Comparison of ENCODE assay signal across 26 cellular contexts in the genomic region with DNA sequence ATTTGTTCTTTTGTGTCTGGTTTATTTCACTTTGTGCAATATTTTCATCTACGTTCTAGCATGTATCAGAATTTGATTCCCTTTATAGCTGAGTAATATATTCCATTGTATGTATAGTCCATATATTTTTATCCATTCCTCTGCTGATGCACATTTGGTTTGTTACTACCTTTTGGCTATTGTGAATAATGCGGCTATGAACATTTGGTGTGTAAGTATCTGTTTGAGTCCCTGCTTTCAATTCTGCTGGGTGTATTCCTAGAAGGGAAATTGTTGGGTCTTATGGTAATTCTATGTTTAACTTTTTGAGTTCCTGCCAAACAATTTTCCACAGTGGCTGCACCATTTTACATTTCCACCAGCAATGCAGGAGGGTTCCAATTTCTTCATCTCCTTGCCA. TPM values are rescaled to one million over a fixed set of nuclear protein-coding genes. Genes with fewer than 3 reads are reported as not detected.
DNase-seq lines count a peak whose midpoint lies in the region; ATAC-seq, FAIRE-seq and TF ChIP-seq lines count a peak whose summit lies in the region.
"Had no signal": no experiment of that assay in that cellular context is flagged by ENCODE, and none has a peak within 500 bp of the region (broad histone marks: within the 10 kb centered on the region; RNA-seq: fewer than 3 reads in every experiment).

No MANE protein-coding gene starts in this region.

- no peaks in the 10 kb centered on the region for H3K36me3 ChIP-seq in GM12878 (ENCODE audit: control insufficient read depth in 2 of 2, insufficient read depth in 2 of 2, low read length in 1 of 2)
- H3K36me3 ChIP-seq: BE2C; BLaER1 treated with 17β-estradiol and CSF1 and Interleukin-3, amounts not matched to agents 10 nM and 100 nM; HAP-1 had no signal

- in situ Hi-C loops in GM12878 (cut with MboI) = no loop called here

- TF ChIP-seq RAD21 in GM12878 (IDR thresholded peaks at IDR 0.05; ENCODE audit: insufficient read depth, low read depth, low read length) = no peak

- H3K4me1 ChIP-seq in GM12878 (ENCODE audit: control insufficient read depth, insufficient read depth, low read length) = peaks cover 11% of the 10 kb centered on the region; the same call in 1 of the 2 replicates
- H3K4me1 ChIP-seq: A549, BE2C, HAP-1 had no signal

- no peak overlapping the region for H3K4me3 Mint-ChIP-seq in activated CD4-positive, alpha-beta T cell treated with anti-CD3 and anti-CD28 coated beads for 36 hours
- peak overlapping the region; percentile 84 for H3K4me3 Mint-ChIP-seq in natural killer cell treated with Interleukin-12 subunit alpha and Interleukin-12 subunit beta and Interleukin-15 and Interleukin-18, amount 100 ng/mL, for 72 hours
- no peak overlapping the region for H3K4me3 Mint-ChIP-seq in natural killer cell
- H3K4me3 Mint-ChIP-seq: CD14-positive monocyte; CD4-positive, alpha-beta T cell; CD8-positive, alpha-beta memory T cell; HFFc6 had no signal

- H3K27me3 ChIP-seq in GM12878 (replicated peaks in 1 of 2; ENCODE audit: control insufficient read depth in 2 of 2, insufficient read depth in 2 of 2, low read length in 1 of 2) = no peaks in the 10 kb centered on the region
- H3K27me3 ChIP-seq: BE2C; BLaER1 treated with 17β-estradiol and CSF1 and Interleukin-3, amounts not matched to agents 10 nM and 100 nM had no signal

- WGBS in GM12878 (ENCODE audit: insufficient coverage, insufficient replicate concordance, low lambda C conversion rate, missing lambda C conversion rate) = 49% methylated on average over 2 of the region's 2 CpGs

- no peak overlapping the region for H3K27ac Mint-ChIP-seq in activated CD4-positive, alpha-beta T cell treated with anti-CD3 and anti-CD28 coated beads for 36 hours
- peak overlapping the region; percentile 3 to 77 for H3K27ac Mint-ChIP-seq in natural killer cell treated with Interleukin-12 subunit alpha and Interleukin-12 subunit beta and Interleukin-15 and Interleukin-18, amount 100 ng/mL, for 72 hours
- no peak overlapping the region for H3K27ac Mint-ChIP-seq in natural killer cell
- H3K27ac Mint-ChIP-seq: CD4-positive, alpha-beta T cell; CD8-positive, alpha-beta memory T cell; HFFc6 had no signal

- peak; percentile 12 for ATAC-seq in activated CD4-positive, alpha-beta T cell treated with anti-CD3 and anti-CD28 coated beads for 36 hours
- peak in 1 of 2 donors; percentile 72 for ATAC-seq in natural killer cell treated with Interleukin-12 subunit alpha and Interleukin-12 subunit beta and Interleukin-15 and Interleukin-18, amount 100 ng/mL, for 72 hours
- ATAC-seq in natural killer cell (no peak), GM12878 (peak; percentile 36; the same call in 1 of the 3 replicates)
- ATAC-seq: A549 had no signal

- FAIRE-seq in GM12878 (lab: Jason Lieb, UNC) = no peak
- FAIRE-seq: A549, D721Med, GM19239, H54 had no signal

- TF ChIP-seq POLR2A in GM12878 (IDR thresholded peaks at IDR 0.05; ENCODE audit: low read depth, low read length) = no peak

- SMC1A ChIA-PET in GM12878 (lab: Charles Lee; ENCODE audit: uncharacterized antibody, unreplicated experiment) = no interaction called here

- no peak overlapping the region for H3K4me3 ChIP-seq in GM12878
- H3K4me3 ChIP-seq: A549; BLaER1 treated with 17β-estradiol and CSF1 and Interleukin-3, amounts not matched to agents 10 nM and 100 nM; HAP-1 had no signal

- no peak for DNase-seq in activated CD4-positive, alpha-beta T cell treated with anti-CD3 and anti-CD28 coated beads for 36 hours
- no peak for DNase-seq in activated CD4-positive, alpha-beta T cell treated with anti-CD3 and anti-CD28 coated beads for 1 hour
- DNase-seq in natural killer cell treated with Interleukin-12 subunit alpha and Interleukin-12 subunit beta and Interleukin-15 and Interleukin-18, amount 100 ng/mL, for 72 hours (ENCODE audit: low spot score) = no peak
- DNase-seq in natural killer cell (no peak), GM12878 (ENCODE audit: low read depth, low spot score) (no peak), DMS53 (lab: John Stamatoyannopoulos, UW) (no peak), NCI-H69 (lab: John Stamatoyannopoulos, UW) (no peak)
- DNase-seq: 8988T; ACHN; AML-193; BE2C; CD4-positive, alpha-beta T cell; CD8-positive, alpha-beta memory T cell; DMS 273 treated with DMSO at 0.1 percent for 48 hours; DMS79 treated with DMSO at 0.1 percent for 48 hours; GF-D8; GOT3; HFFc6 had no signal

- CTCF ChIA-PET in activated CD4-positive, alpha-beta T cell treated with anti-CD3 and anti-CD28 coated beads for 36 hours (lab: Charles Lee) = no interaction called here
- CTCF ChIA-PET in GM12878 (lab: Yijun Ruan, JAX) = no interaction called here

- H3K9ac ChIP-seq in GM12878 (ENCODE audit: control insufficient read depth, insufficient read depth, low read length) = no peak overlapping the region
- H3K9ac ChIP-seq: BLaER1 treated with 17β-estradiol and CSF1 and Interleukin-3, amounts not matched to agents 10 nM and 100 nM had no signal

- H3K4me2 ChIP-seq in GM12878 (ENCODE audit: control insufficient read depth, insufficient read depth) = no peak overlapping the region
- H3K4me2 ChIP-seq: A549; BLaER1 treated with 17β-estradiol and CSF1 and Interleukin-3, amounts not matched to agents 10 nM and 100 nM had no signal

- no peak overlapping the region for H2AFZ ChIP-seq in GM12878 (ENCODE audit: control insufficient read depth, low read depth, low read length)

- RAD21 ChIA-PET in GM12878 (lab: Charles Lee; ENCODE audit: unreplicated experiment) = no interaction called here

- peaks cover 22% of the 10 kb centered on the region for H3K27me3 Mint-ChIP-seq in activated CD4-positive, alpha-beta T cell treated with anti-CD3 and anti-CD28 coated beads for 36 hours
- peaks cover 15 to 31% of the 10 kb centered on the region in 2 donors for H3K27me3 Mint-ChIP-seq in natural killer cell treated with Interleukin-12 subunit alpha and Interleukin-12 subunit beta and Interleukin-15 and Interleukin-18, amount 100 ng/mL, for 72 hours
- H3K27me3 Mint-ChIP-seq in natural killer cell (ENCODE audit: low read depth in 2 of 2) = peaks cover 28 to 40% of the 10 kb centered on the region in 2 donors

- POLR2A ChIA-PET in activated CD4-positive, alpha-beta T cell treated with anti-CD3 and anti-CD28 coated beads for 36 hours (lab: Charles Lee) = no interaction called here
- POLR2A ChIA-PET in GM12878 (lab: Charles Lee) = no interaction called here

- TF ChIP-seq CTCF in natural killer cell (IDR thresholded peaks at IDR 0.05) = no peak
- TF ChIP-seq CTCF in GM12878 (IDR thresholded peaks at IDR 0.05 in 2 of 3, conservative IDR thresholded peaks at IDR 0.05 in 1 of 3; ENCODE audit: control insufficient read depth in 2 of 3, extremely low read depth in 1 of 3, insufficient read depth in 1 of 3, low read depth in 3 of 3, low read length in 3 of 3) = no peak

- no peaks in the 10 kb centered on the region; the same call in 2 of the 3 replicates for H3K9me3 ChIP-seq in GM12878 (replicated peaks; ENCODE audit: control insufficient read depth, insufficient read depth, low read length)
- H3K9me3 ChIP-seq: A549, BE2C, HAP-1 had no signal

- no peak overlapping the region for H3K27ac ChIP-seq in GM12878 (ENCODE audit: control insufficient read depth, insufficient read depth)
- H3K27ac ChIP-seq: A549; BLaER1 treated with 17β-estradiol and CSF1 and Interleukin-3, amounts not matched to agents 10 nM and 100 nM had no signal

- BruUV-seq in GM12878 (replicated peaks; lab: Mats Ljungman, UMichigan) = no TSS peak

- intact Hi-C loops in activated CD4-positive, alpha-beta T cell treated with anti-CD3 and anti-CD28 coated beads for 36 hours (cut with DNase I, micrococcal nuclease) = no loop called here
- intact Hi-C loops in natural killer cell (cut with micrococcal nuclease) = no loop called here
- intact Hi-C loops in GM12878 (cut with micrococcal nuclease; ENCODE audit: unreplicated experiment) = no loop called here

- peaks cover 2% of the 10 kb centered on the region for H3K9me3 Mint-ChIP-seq in activated CD4-positive, alpha-beta T cell treated with anti-CD3 and anti-CD28 coated beads for 36 hours (ENCODE audit: low read depth)
- H3K9me3 Mint-ChIP-seq in natural killer cell treated with Interleukin-12 subunit alpha and Interleukin-12 subunit beta and Interleukin-15 and Interleukin-18, amount 100 ng/mL, for 72 hours = no peaks in the 10 kb centered on the region
- peaks cover 0 to 2% of the 10 kb centered on the region in 2 donors for H3K9me3 Mint-ChIP-seq in natural killer cell

- H3K4me1 Mint-ChIP-seq in activated CD4-positive, alpha-beta T cell treated with anti-CD3 and anti-CD28 coated beads for 36 hours = peaks cover 10% of the 10 kb centered on the region
- peaks cover 17 to 24% of the 10 kb centered on the region in 2 donors for H3K4me1 Mint-ChIP-seq in natural killer cell treated with Interleukin-12 subunit alpha and Interleukin-12 subunit beta and Interleukin-15 and Interleukin-18, amount 100 ng/mL, for 72 hours (ENCODE audit: low read depth in 2 of 2)
- no peaks in the 10 kb centered on the region for H3K4me1 Mint-ChIP-seq in natural killer cell
- H3K4me1 Mint-ChIP-seq: CD8-positive, alpha-beta memory T cell had no signal

- no peaks in the 10 kb centered on the region for H3K36me3 Mint-ChIP-seq in activated CD4-positive, alpha-beta T cell treated with anti-CD3 and anti-CD28 coated beads for 36 hours (ENCODE audit: low read depth)
- H3K36me3 Mint-ChIP-seq in natural killer cell treated with Interleukin-12 subunit alpha and Interleukin-12 subunit beta and Interleukin-15 and Interleukin-18, amount 100 ng/mL, for 72 hours = peaks cover 5% of the 10 kb centered on the region
- H3K36me3 Mint-ChIP-seq in natural killer cell = peaks cover 6% of the 10 kb centered on the region
- H3K36me3 Mint-ChIP-seq: CD14-positive monocyte had no signal

- no peaks in the 10 kb centered on the region for H3K79me2 ChIP-seq in GM12878 (ENCODE audit: control insufficient read depth, insufficient read depth, low read length)

- H4K20me1 ChIP-seq in GM12878 (ENCODE audit: control insufficient read depth, insufficient read depth) = no peaks in the 10 kb centered on the region
- H4K20me1 ChIP-seq: BLaER1 treated with 17β-estradiol and CSF1 and Interleukin-3, amounts not matched to agents 10 nM and 100 nM had no signal

- TF ChIP-seq EP300 in GM12878 (IDR thresholded peaks at IDR 0.05; ENCODE audit: borderline replicate concordance in 1 of 2, control insufficient read depth in 1 of 2, low read depth in 2 of 2, low read length in 2 of 2) = no peak

RNA-seq across cellular contexts. Expression of a gene that starts 52.4 kb away (rescaled TPM):
- under 1 TPM in 1 of 2 experiments, not detected in 1; 0.02 TPM for total RNA-seq in activated CD4-positive, alpha-beta T cell treated with anti-CD3 and anti-CD28 coated beads for 36 hours
- total RNA-seq in natural killer cell treated with Interleukin-12 subunit alpha and Interleukin-12 subunit beta and Interleukin-15 and Interleukin-18, amount 100 ng/mL, for 72 hours = under 1 TPM; 0.12 to 0.22 TPM
- total RNA-seq in natural killer cell (under 1 TPM in 1 of 3 donors, not detected in 2; 0.10 TPM), GM12878 (2014; rRNA removed) (0.11 and 0.34 TPM in 2 replicates), GM12878 (2014; rRNA removed; fragmentation: Illumina TruSeq; extraction: Trizol) (0.18 and 0.31 TPM in 2 replicates), GM12878 (2021) (0.11 and 0.21 TPM in 2 replicates)
- 0.02 and 0.10 TPM in 2 replicates for total RNA-seq in GM12878 (2013; cell fraction: nucleolus; rRNA removed)
- polyA plus RNA-seq in GM12878 (2011; ENCODE audit: low read depth) = 0.08 TPM
- polyA plus RNA-seq in GM12878 (2011; rRNA removed) (not detected in 2 replicates), GM12878 (2014; fragmentation: Illumina TruSeq; extraction: Trizol) (0.10 and 0.14 TPM in 2 replicates), GM12878 (2014; fragmentation: Nextera tagmentation; extraction: Ambion mirVana) (under 1 TPM; 0.02 to 0.04 TPM), GM12878 (2014; rRNA removed) (0.05 TPM in 2 replicates), GM12878 (2016; fragmentation: Nextera tagmentation; extraction: Ambion mirVana) (not detected)
- polyA plus RNA-seq in GM12878 (2011; cell fraction: cytosol; rRNA removed) = not detected in 2 replicates
- polyA plus RNA-seq in GM12878 (2011; cell fraction: nucleus; rRNA removed) = not detected in 2 replicates
- 0.14 and 0.65 TPM in 2 replicates for polyA plus RNA-seq in GM12878 (2012)
- not detected in 2 replicates for polyA minus RNA-seq in GM12878 (2011; rRNA and poly(A)+ RNA removed)
- polyA minus RNA-seq in GM12878 (2011; cell fraction: cytosol; rRNA and poly(A)+ RNA removed) = not detected in 2 replicates
- polyA minus RNA-seq in GM12878 (2011; cell fraction: nucleus; rRNA and poly(A)+ RNA removed) = not detected in 2 replicates
- total RNA-seq: G401, HFFc6 had no signal
- polyA plus RNA-seq: A549; CD14-positive monocyte; CD8-positive, alpha-beta memory T cell had no signal

Comparison
In these comparisons a context has a peak if more than half of its experiments do, and no peak if none do; other contexts are left out.
1. H3K27ac Mint-ChIP-seq: peak in natural killer cell treated with Interleukin-12 subunit alpha and Interleukin-12 subunit beta and Interleukin-15 and Interleukin-18, amount 100 ng/mL, for 72 hours (2 of 2); none in activated CD4-positive, alpha-beta T cell treated with anti-CD3 and anti-CD28 coated beads for 36 hours (single experiment) and natural killer cell (0 of 2).
2. ATAC-seq: peak in activated CD4-positive, alpha-beta T cell treated with anti-CD3 and anti-CD28 coated beads for 36 hours (single experiment) and GM12878 (single experiment); none in natural killer cell (0 of 3).